ENCODE assay signal across 5 cellular contexts in genomic region chr6:165863801-165864200, GRCh38.
"Had no signal": no experiment of that assay in that cellular context is flagged by ENCODE, and none has a peak within 500 bp of the region (broad histone marks: within the 10 kb centered on the region; RNA-seq: fewer than 3 reads in every experiment).

No MANE protein-coding gene starts in this region.

- H2AFZ ChIP-seq: GM23338 had no signal

- H3K4me2 ChIP-seq: GM23338 had no signal

- H3K4me3 Mint-ChIP-seq: GM23338, H9, IgD-negative memory B cell had no signal

- H3K4me1 Mint-ChIP-seq: IgD-negative memory B cell had no signal

- H3K4me3 ChIP-seq: GM23338 had no signal

- H3K36me3 Mint-ChIP-seq: IgD-negative memory B cell had no signal

- DNase-seq: H9, HCEC 1CT, KBM-7 had no signal

- ATAC-seq: GM23338 had no signal

- H3K9me3 Mint-ChIP-seq: GM23338 had no signal

- H3K27ac Mint-ChIP-seq: GM23338, H9, IgD-negative memory B cell had no signal
